16 cellular contexts compared by ENCODE assay signal in the genomic region with DNA sequence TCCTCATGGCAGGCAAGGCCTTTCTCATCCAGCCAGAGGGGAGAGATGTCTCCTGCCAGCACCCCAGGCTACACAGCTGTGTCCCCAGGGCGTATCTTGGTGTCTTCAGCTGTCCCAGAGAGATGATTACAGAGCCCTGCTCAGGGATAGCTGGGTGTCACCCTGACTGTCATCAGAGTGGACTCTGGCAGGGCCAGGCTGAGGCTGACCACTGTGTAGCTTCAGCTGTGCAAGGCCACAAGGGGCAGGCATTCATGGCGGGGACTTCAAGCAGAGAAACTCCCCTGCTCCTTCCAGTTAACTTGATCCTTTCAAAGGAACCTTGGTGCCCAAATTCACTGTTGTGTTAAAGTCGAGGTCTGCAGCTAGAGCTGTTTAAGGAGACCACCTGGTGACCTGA.
"Had no signal": no experiment of that assay in that cellular context is flagged by ENCODE, and none has a peak within 500 bp of the region (broad histone marks: within the 10 kb centered on the region; RNA-seq: fewer than 3 reads in every experiment).

No MANE protein-coding gene starts in this region.

- H3K9me3 ChIP-seq: sigmoid colon, stomach, testis had no signal

- H3K27ac Mint-ChIP-seq: activated CD4-positive, alpha-beta T cell treated with anti-CD3 and anti-CD28 coated beads, Interleukin-2, amount 10 ng/mL, durations not matched to agents 24 days and 14 days; activated CD8-positive, alpha-beta T cell treated with anti-CD3 and anti-CD28 coated beads, Interleukin-2, amount 10 ng/mL, durations not matched to agents 7 days and 5 days; activated naive CD8-positive, alpha-beta T cell treated with anti-CD3 and anti-CD28 coated beads for 36 hours; dendritic cell treated with granulocyte-macrophage colony-stimulating factor and Interleukin-4, amounts not matched to agents 40 ng/mL and 50 ng/mL, for 4 days; T-helper 2 cell treated with Interferon-gamma antibody and Interleukin-4, amounts not matched to agents 5 μg/mL and 100 μg/mL, for 36 hours had no signal

- H3K9me3 Mint-ChIP-seq: activated CD4-positive, alpha-beta T cell treated with anti-CD3 and anti-CD28 coated beads, Interleukin-2, amount 10 ng/mL, durations not matched to agents 24 days and 14 days; activated naive CD8-positive, alpha-beta T cell treated with anti-CD3 and anti-CD28 coated beads for 36 hours; dendritic cell treated with granulocyte-macrophage colony-stimulating factor and Interleukin-4, amounts not matched to agents 40 ng/mL and 50 ng/mL, for 4 days; T-helper 2 cell treated with Interferon-gamma antibody and Interleukin-4, amounts not matched to agents 5 μg/mL and 100 μg/mL, for 36 hours had no signal

- DNase-seq: activated CD4-positive, alpha-beta T cell treated with anti-CD3 and anti-CD28 coated beads, Interleukin-2, amount 10 ng/mL, durations not matched to agents 24 days and 14 days; activated CD4-positive, CD25-positive, alpha-beta regulatory T cell; activated CD8-positive, alpha-beta memory T cell treated with anti-CD3 and anti-CD28 coated beads, Interleukin-2, amount 50 U/mL, for 48 hours; activated CD8-positive, alpha-beta T cell treated with anti-CD3 and anti-CD28 coated beads, Interleukin-2, amount 10 ng/mL, durations not matched to agents 7 days and 5 days; activated naive CD8-positive, alpha-beta T cell treated with anti-CD3 and anti-CD28 coated beads for 36 hours; amygdala; effector memory CD4-positive, alpha-beta T cell; head of caudate nucleus; mammary epithelial cell; sigmoid colon; stimulated activated CD4-positive, alpha-beta T cell treated with anti-CD3 and anti-CD28 coated beads, Interleukin-1b, Interleukin-23, amount 100 ng/mL, for 48 hours; stomach; testis had no signal

- H3K4me3 Mint-ChIP-seq: activated CD4-positive, alpha-beta T cell treated with anti-CD3 and anti-CD28 coated beads, Interleukin-2, amount 10 ng/mL, durations not matched to agents 24 days and 14 days; activated CD8-positive, alpha-beta T cell treated with anti-CD3 and anti-CD28 coated beads, Interleukin-2, amount 10 ng/mL, durations not matched to agents 7 days and 5 days; activated naive CD8-positive, alpha-beta T cell treated with anti-CD3 and anti-CD28 coated beads for 36 hours; brain; dendritic cell treated with granulocyte-macrophage colony-stimulating factor and Interleukin-4, amounts not matched to agents 40 ng/mL and 50 ng/mL, for 4 days; T-helper 2 cell treated with Interferon-gamma antibody and Interleukin-4, amounts not matched to agents 5 μg/mL and 100 μg/mL, for 36 hours had no signal

- ATAC-seq: activated CD8-positive, alpha-beta T cell treated with anti-CD3 and anti-CD28 coated beads, Interleukin-2, amount 10 ng/mL, durations not matched to agents 7 days and 5 days had no signal

- H3K36me3 Mint-ChIP-seq: activated naive CD8-positive, alpha-beta T cell treated with anti-CD3 and anti-CD28 coated beads for 36 hours; brain had no signal

- H3K27me3 ChIP-seq: sigmoid colon, stomach, testis had no signal

- H3K4me1 Mint-ChIP-seq: activated naive CD8-positive, alpha-beta T cell treated with anti-CD3 and anti-CD28 coated beads for 36 hours had no signal

- H3K27ac ChIP-seq: sigmoid colon, testis had no signal

- H3K4me3 ChIP-seq: sigmoid colon, stomach, testis had no signal

- H3K27me3 Mint-ChIP-seq: activated CD4-positive, alpha-beta T cell treated with anti-CD3 and anti-CD28 coated beads, Interleukin-2, amount 10 ng/mL, durations not matched to agents 24 days and 14 days; activated naive CD8-positive, alpha-beta T cell treated with anti-CD3 and anti-CD28 coated beads for 36 hours had no signal
